In genomic region chr4:2338754-2339457, GRCh38 we compare ENCODE assay signal across 21 cellular contexts.
DNase-seq lines count a peak whose midpoint lies in the region; ATAC-seq and TF ChIP-seq lines count a peak whose summit lies in the region.
"Had no signal": no experiment of that assay in that cellular context is flagged by ENCODE, and none has a peak within 500 bp of the region (broad histone marks: within the 10 kb centered on the region; RNA-seq: fewer than 3 reads in every experiment).

No MANE protein-coding gene starts in this region.

- H3K9me3 Mint-ChIP-seq in activated naive CD8-positive, alpha-beta T cell treated with anti-CD3 and anti-CD28 coated beads, Interleukin-2, amount 10 ng/mL, durations not matched to agents 7 days and 5 days, result no peaks in the 10 kb centered on the region
- H3K9me3 Mint-ChIP-seq in activated naive CD8-positive, alpha-beta T cell treated with anti-CD3 and anti-CD28 coated beads, Interleukin-2, amount 50 U/mL, for 24 hours, result no peaks in the 10 kb centered on the region

- no peak overlapping the region for H3K27ac Mint-ChIP-seq in activated naive CD8-positive, alpha-beta T cell treated with anti-CD3 and anti-CD28 coated beads, Interleukin-2, amount 10 ng/mL, durations not matched to agents 7 days and 5 days
- no peak overlapping the region for H3K27ac Mint-ChIP-seq in activated naive CD8-positive, alpha-beta T cell treated with anti-CD3 and anti-CD28 coated beads, Interleukin-2, amount 50 U/mL, for 24 hours
- H3K27ac Mint-ChIP-seq: naive thymus-derived CD8-positive, alpha-beta T cell had no signal

- H3K27me3 Mint-ChIP-seq in activated naive CD8-positive, alpha-beta T cell treated with anti-CD3 and anti-CD28 coated beads, Interleukin-2, amount 10 ng/mL, durations not matched to agents 7 days and 5 days, result no peaks in the 10 kb centered on the region
- H3K27me3 Mint-ChIP-seq in activated naive CD8-positive, alpha-beta T cell treated with anti-CD3 and anti-CD28 coated beads, Interleukin-2, amount 50 U/mL, for 24 hours, result no peaks in the 10 kb centered on the region
- H3K27me3 Mint-ChIP-seq: naive thymus-derived CD8-positive, alpha-beta T cell had no signal

- H3K4me3 ChIP-seq in lung (no peak overlapping the region), thyroid gland (replicated peaks in 1 of 3) (no peak overlapping the region)
- H3K4me3 ChIP-seq: prostate gland, smooth muscle cell had no signal

- no peaks in the 10 kb centered on the region for H3K27me3 ChIP-seq in lung (ENCODE audit: control insufficient read depth, insufficient read depth)
- no peaks in the 10 kb centered on the region for H3K27me3 ChIP-seq in thyroid gland

- TF ChIP-seq CTCF in lung (IDR thresholded peaks at IDR 0.05; ENCODE audit: control extremely low read depth, extremely low read depth) (no peak), thyroid gland (IDR thresholded peaks at IDR 0.05) (no peak)

- intact Hi-C loops in thyroid gland (cut with DNase I), result no loop called here

- H3K36me3 ChIP-seq in lung (ENCODE audit: control insufficient read depth in 2 of 2, insufficient read depth in 2 of 2, low read length in 2 of 2) (peaks cover 0 to 11% of the 10 kb centered on the region in 2 donors), thyroid gland (no peaks in the 10 kb centered on the region)
- H3K36me3 ChIP-seq: prostate gland had no signal

- H3K27ac ChIP-seq in lung (ENCODE audit: low read depth in 1 of 2, low read length in 1 of 2), result no peak overlapping the region
- H3K27ac ChIP-seq in thyroid gland, result no peak overlapping the region
- H3K27ac ChIP-seq: HL-60, prostate gland, RWPE1 had no signal

- peak; percentile 14 for DNase-seq in activated naive CD8-positive, alpha-beta T cell treated with anti-CD3 and anti-CD28 coated beads, Interleukin-2, amount 10 ng/mL, durations not matched to agents 7 days and 5 days
- DNase-seq in activated naive CD8-positive, alpha-beta T cell treated with anti-CD3 and anti-CD28 coated beads, Interleukin-2, amount 50 U/mL, for 24 hours, result no peak
- DNase-seq in ecto neural progenitor cell (ENCODE audit: low spot score), result peak; percentile 44
- DNase-seq in lung (ENCODE audit: low spot score), result peak; percentile 26
- peak; percentile 23 to 27 for DNase-seq in thyroid gland
- no peak for DNase-seq in DMS53 treated with DMSO at 0.1 percent for 48 hours (lab: John Stamatoyannopoulos, UW; ENCODE audit: unreplicated experiment)
- no peak for DNase-seq in NCI-H2029 (lab: John Stamatoyannopoulos, UW)
- DNase-seq in HT-29 (ENCODE audit: low spot score), result no peak
- DNase-seq: activated naive CD4-positive, alpha-beta T cell; GF-D8; glutamatergic neuron; mammary epithelial cell; NCI-H1930; NCI-H510A treated with DMSO at 0.1 percent for 48 hours; stimulated activated CD4-positive, alpha-beta T cell treated with anti-CD3 and anti-CD28 coated beads, Interleukin-4, amount 100 ng/mL, for 1 hour had no signal

- H3K9me3 ChIP-seq in lung (ENCODE audit: control insufficient read depth in 2 of 2, insufficient read depth in 1 of 2, low read length in 1 of 2) (no peaks in the 10 kb centered on the region), thyroid gland (no peaks in the 10 kb centered on the region)
- H3K9me3 ChIP-seq: prostate gland had no signal

- no peak for ATAC-seq in activated naive CD8-positive, alpha-beta T cell treated with anti-CD3 and anti-CD28 coated beads, Interleukin-2, amount 10 ng/mL, durations not matched to agents 7 days and 5 days (ENCODE audit: low read depth)
- no peak for ATAC-seq in activated naive CD8-positive, alpha-beta T cell treated with anti-CD3 and anti-CD28 coated beads, Interleukin-2, amount 50 U/mL, for 24 hours
- ATAC-seq in lung (ENCODE audit: insufficient read depth, low FRiP score), result no peak
- ATAC-seq: naive thymus-derived CD8-positive, alpha-beta T cell had no signal

- H3K4me3 Mint-ChIP-seq in activated naive CD8-positive, alpha-beta T cell treated with anti-CD3 and anti-CD28 coated beads, Interleukin-2, amount 10 ng/mL, durations not matched to agents 7 days and 5 days, result no peak overlapping the region
- no peak overlapping the region for H3K4me3 Mint-ChIP-seq in activated naive CD8-positive, alpha-beta T cell treated with anti-CD3 and anti-CD28 coated beads, Interleukin-2, amount 50 U/mL, for 24 hours
- H3K4me3 Mint-ChIP-seq: CD14-positive monocyte; naive thymus-derived CD8-positive, alpha-beta T cell had no signal

- no peaks in the 10 kb centered on the region for H3K4me1 Mint-ChIP-seq in activated naive CD8-positive, alpha-beta T cell treated with anti-CD3 and anti-CD28 coated beads, Interleukin-2, amount 10 ng/mL, durations not matched to agents 7 days and 5 days
- no peaks in the 10 kb centered on the region for H3K4me1 Mint-ChIP-seq in activated naive CD8-positive, alpha-beta T cell treated with anti-CD3 and anti-CD28 coated beads, Interleukin-2, amount 50 U/mL, for 24 hours

- H3K4me1 ChIP-seq in lung (ENCODE audit: control insufficient read depth in 2 of 2, insufficient read depth in 2 of 2, low read length in 2 of 2) (no peaks in the 10 kb centered on the region), thyroid gland (peaks cover 1 to 2% of the 10 kb centered on the region in 2 donors)
- H3K4me1 ChIP-seq: prostate gland had no signal

- H3K36me3 Mint-ChIP-seq in activated naive CD8-positive, alpha-beta T cell treated with anti-CD3 and anti-CD28 coated beads, Interleukin-2, amount 10 ng/mL, durations not matched to agents 7 days and 5 days, result no peaks in the 10 kb centered on the region
- H3K36me3 Mint-ChIP-seq in activated naive CD8-positive, alpha-beta T cell treated with anti-CD3 and anti-CD28 coated beads, Interleukin-2, amount 50 U/mL, for 24 hours (ENCODE audit: low read depth), result no peaks in the 10 kb centered on the region
- H3K36me3 Mint-ChIP-seq: CD14-positive monocyte had no signal

- no peak for TF ChIP-seq POLR2A in thyroid gland (IDR thresholded peaks at IDR 0.05)

- WGBS in lung, 2 donors, result 88 to 89% methylated on average over 27 of the region's 27 CpGs
- 88 to 90% methylated on average over 27 of the region's 27 CpGs for WGBS in thyroid gland, 2 donors

- POLR2A ChIA-PET in activated naive CD8-positive, alpha-beta T cell treated with anti-CD3 and anti-CD28 coated beads, Interleukin-2, amount 10 ng/mL, durations not matched to agents 7 days and 5 days (lab: Charles Lee), result no interaction called here

Comparison
In these comparisons a context has a peak if more than half of its experiments do, and no peak if none do; other contexts are left out.
1. DNase-seq: peak in activated naive CD8-positive, alpha-beta T cell treated with anti-CD3 and anti-CD28 coated beads, Interleukin-2, amount 10 ng/mL, durations not matched to agents 7 days and 5 days (single experiment), ecto neural progenitor cell (single experiment), lung (single experiment) and thyroid gland (2 of 2); none in activated naive CD8-positive, alpha-beta T cell treated with anti-CD3 and anti-CD28 coated beads, Interleukin-2, amount 50 U/mL, for 24 hours (single experiment), DMS53 treated with DMSO at 0.1 percent for 48 hours (single experiment), NCI-H2029 (single experiment) and HT-29 (single experiment).